In genomic region chr5:35617435-35618296, GRCh38 we compare ENCODE assay signal across 8 cellular contexts. TPM values are rescaled to one million over a fixed set of nuclear protein-coding genes. Genes with fewer than 3 reads are reported as not detected.
DNase-seq lines count a peak whose midpoint lies in the region; ATAC-seq and TF ChIP-seq lines count a peak whose summit lies in the region.

TSS of gene SPEF2 (plus strand) at chr5:35617863. CDS start at chr5:35617998, 135 bp downstream.

- TF ChIP-seq EP300 in neural cell (conservative IDR thresholded peaks at IDR 0.05; ENCODE audit: poor library complexity, severe bottlenecking), result peak; percentile 49

- H3K27me3 ChIP-seq in RWPE2 (ENCODE audit: insufficient read depth, poor library complexity, severe bottlenecking) (no peaks in the 10 kb centered on the region), foreskin keratinocyte (no peaks in the 10 kb centered on the region), neural cell (ENCODE audit: insufficient read depth, low read depth, low read length) (no peaks in the 10 kb centered on the region)

- peak; percentile 92 for DNase-seq in AG20443 (ENCODE audit: low spot score)
- peak; percentile 97 for DNase-seq in HT-29 (ENCODE audit: low spot score)
- DNase-seq in RWPE2 (ENCODE audit: low spot score), result peak; percentile 84
- DNase-seq in activated gamma-delta T cell (lab: John Stamatoyannopoulos, UW), result peak; percentile 39
- DNase-seq in foreskin keratinocyte, result peak; percentile 68 to 82

- H3K36me3 Mint-ChIP-seq in stimulated activated naive CD8-positive, alpha-beta T cell treated with anti-CD3 and anti-CD28 coated beads, Interleukin-15, Interleukin-2, amounts not matched to agents 100 ng/mL and 50 ng/mL, for 24 hours (ENCODE audit: low read depth), result no peaks in the 10 kb centered on the region

- TF ChIP-seq CTCF in RWPE2 (IDR thresholded peaks at IDR 0.05; ENCODE audit: poor library complexity, severe bottlenecking), result peak; percentile 98
- peak; percentile 88 for TF ChIP-seq CTCF in foreskin keratinocyte (conservative IDR thresholded peaks at IDR 0.05)
- TF ChIP-seq CTCF in neural cell (IDR thresholded peaks at IDR 0.05; ENCODE audit: poor library complexity, severe bottlenecking), result peak; percentile 89

- no peaks in the 10 kb centered on the region for H3F3A ChIP-seq in neural cell (ENCODE audit: insufficient read depth, low read length, poor library complexity, severe bottlenecking)

- ATAC-seq in GM19324 (IDR thresholded peaks at IDR 0.05; ENCODE audit: low FRiP score, unreplicated experiment), result peak; percentile 83
- peak; percentile 98 for ATAC-seq in RWPE2 (ENCODE audit: low read depth)
- ATAC-seq in foreskin keratinocyte, result peak; percentile 98

- TF ChIP-seq RAD21 in neural cell (conservative IDR thresholded peaks at IDR 0.05), result peak; percentile 81

- H3K27ac ChIP-seq in RWPE2 (ENCODE audit: poor library complexity, severe bottlenecking), result peak within 1 kb of the TSS; percentile 2
- H3K27ac ChIP-seq in foreskin keratinocyte, result no peak within 1 kb of the TSS
- H3K27ac ChIP-seq in neural cell (ENCODE audit: low read length), result no peak within 1 kb of the TSS

- H4K20me1 ChIP-seq in neural cell (ENCODE audit: insufficient read depth), result no peaks in the 10 kb centered on the region

- peak within 1 kb of the TSS; percentile 88 for H2AFZ ChIP-seq in neural cell (ENCODE audit: low read depth, low read length)

- H3K4me1 ChIP-seq in RWPE2 (ENCODE audit: insufficient read depth, poor library complexity, severe bottlenecking), result no peaks in the 10 kb centered on the region
- H3K4me1 ChIP-seq in foreskin keratinocyte, result peaks cover 4% of the 10 kb centered on the region

- H3K9me2 ChIP-seq in neural cell (ENCODE audit: insufficient read depth, low read length), result no peaks in the 10 kb centered on the region

- H3K9me3 ChIP-seq in RWPE2 (ENCODE audit: severe bottlenecking) (no peaks in the 10 kb centered on the region), neural cell (ENCODE audit: low read length) (no peaks in the 10 kb centered on the region)

- peak within 1 kb of the TSS; percentile 83 for H3K4me3 Mint-ChIP-seq in stimulated activated naive CD8-positive, alpha-beta T cell treated with anti-CD3 and anti-CD28 coated beads, Interleukin-15, Interleukin-2, amounts not matched to agents 100 ng/mL and 50 ng/mL, for 24 hours

- peaks cover 15% of the 10 kb centered on the region for H3K9me3 Mint-ChIP-seq in stimulated activated naive CD8-positive, alpha-beta T cell treated with anti-CD3 and anti-CD28 coated beads, Interleukin-15, Interleukin-2, amounts not matched to agents 100 ng/mL and 50 ng/mL, for 24 hours

- no peaks in the 10 kb centered on the region for H3K36me3 ChIP-seq in RWPE2 (ENCODE audit: low read depth)
- no peaks in the 10 kb centered on the region for H3K36me3 ChIP-seq in neural cell (ENCODE audit: insufficient read depth, low read length)

- peak within 1 kb of the TSS; percentile 60 for H3K4me2 ChIP-seq in neural cell (ENCODE audit: low read length)

- no peaks in the 10 kb centered on the region for H3K27me3 Mint-ChIP-seq in stimulated activated naive CD8-positive, alpha-beta T cell treated with anti-CD3 and anti-CD28 coated beads, Interleukin-15, Interleukin-2, amounts not matched to agents 100 ng/mL and 50 ng/mL, for 24 hours

- peak within 1 kb of the TSS; percentile 63 for H3K9ac ChIP-seq in neural cell (ENCODE audit: low read length)

- peaks cover 37% of the 10 kb centered on the region for H3K4me1 Mint-ChIP-seq in stimulated activated naive CD8-positive, alpha-beta T cell treated with anti-CD3 and anti-CD28 coated beads, Interleukin-15, Interleukin-2, amounts not matched to agents 100 ng/mL and 50 ng/mL, for 24 hours (ENCODE audit: low read depth)

- H3K27ac Mint-ChIP-seq in stimulated activated naive CD8-positive, alpha-beta T cell treated with anti-CD3 and anti-CD28 coated beads, Interleukin-15, Interleukin-2, amounts not matched to agents 100 ng/mL and 50 ng/mL, for 24 hours, result peak within 1 kb of the TSS; percentile 93

- H3K4me3 ChIP-seq in RWPE2 (ENCODE audit: severe bottlenecking) (peak within 1 kb of the TSS; percentile 82), neural cell (ENCODE audit: low read length) (peak within 1 kb of the TSS; percentile 89)

- no peaks in the 10 kb centered on the region for H3K79me2 ChIP-seq in neural cell (replicated peaks; ENCODE audit: insufficient read depth, low read length)

TF ChIP-seq in neural cell, 6 proteins besides CTCF, POLR2A, EP300 and RAD21:
- peak; percentile 90 for TF ChIP-seq MXI1 (conservative IDR thresholded peaks at IDR 0.05; ENCODE audit: poor library complexity, severe bottlenecking)
- TF ChIP-seq SMC3 (conservative IDR thresholded peaks at IDR 0.05; ENCODE audit: poor library complexity), result peak; percentile 93
- TF ChIP-seq POLR2AphosphoS5 (IDR thresholded peaks at IDR 0.05), result peak; percentile 45
- no peak for TF ChIP-seq EZH2 (IDR thresholded peaks at IDR 0.05; ENCODE audit: borderline replicate concordance, insufficient read depth, low read length, poor library complexity, severe bottlenecking)
- TF ChIP-seq, protein P1, sequence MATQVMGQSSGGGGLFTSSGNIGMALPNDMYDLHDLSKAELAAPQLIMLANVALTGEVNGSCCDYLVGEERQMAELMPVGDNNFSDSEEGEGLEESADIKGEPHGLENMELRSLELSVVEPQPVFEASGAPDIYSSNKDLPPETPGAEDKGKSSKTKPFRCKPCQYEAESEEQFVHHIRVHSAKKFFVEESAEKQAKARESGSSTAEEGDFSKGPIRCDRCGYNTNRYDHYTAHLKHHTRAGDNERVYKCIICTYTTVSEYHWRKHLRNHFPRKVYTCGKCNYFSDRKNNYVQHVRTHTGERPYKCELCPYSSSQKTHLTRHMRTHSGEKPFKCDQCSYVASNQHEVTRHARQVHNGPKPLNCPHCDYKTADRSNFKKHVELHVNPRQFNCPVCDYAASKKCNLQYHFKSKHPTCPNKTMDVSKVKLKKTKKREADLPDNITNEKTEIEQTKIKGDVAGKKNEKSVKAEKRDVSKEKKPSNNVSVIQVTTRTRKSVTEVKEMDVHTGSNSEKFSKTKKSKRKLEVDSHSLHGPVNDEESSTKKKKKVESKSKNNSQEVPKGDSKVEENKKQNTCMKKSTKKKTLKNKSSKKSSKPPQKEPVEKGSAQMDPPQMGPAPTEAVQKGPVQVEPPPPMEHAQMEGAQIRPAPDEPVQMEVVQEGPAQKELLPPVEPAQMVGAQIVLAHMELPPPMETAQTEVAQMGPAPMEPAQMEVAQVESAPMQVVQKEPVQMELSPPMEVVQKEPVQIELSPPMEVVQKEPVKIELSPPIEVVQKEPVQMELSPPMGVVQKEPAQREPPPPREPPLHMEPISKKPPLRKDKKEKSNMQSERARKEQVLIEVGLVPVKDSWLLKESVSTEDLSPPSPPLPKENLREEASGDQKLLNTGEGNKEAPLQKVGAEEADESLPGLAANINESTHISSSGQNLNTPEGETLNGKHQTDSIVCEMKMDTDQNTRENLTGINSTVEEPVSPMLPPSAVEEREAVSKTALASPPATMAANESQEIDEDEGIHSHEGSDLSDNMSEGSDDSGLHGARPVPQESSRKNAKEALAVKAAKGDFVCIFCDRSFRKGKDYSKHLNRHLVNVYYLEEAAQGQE (IDR thresholded peaks at IDR 0.05; ENCODE audit: borderline replicate concordance), result no peak
- no peak for TF ChIP-seq TAF1 (IDR thresholded peaks at IDR 0.05; ENCODE audit: low read depth)

RNA-seq across cellular contexts. Expression of gene SPEF2, which starts in this region (rescaled TPM):
- 1.3 and 4.3 TPM in 2 replicates for total RNA-seq in HT-29 (2014; rRNA removed; shearing (Covaris generic))
- total RNA-seq in foreskin keratinocyte, result 1.8 and 2.0 TPM in 2 replicates
- 0.51 and 0.53 TPM in 2 replicates for polyA plus RNA-seq in foreskin keratinocyte
- 11.5 and 18.5 TPM in 2 replicates for polyA plus RNA-seq in neural cell
- polyA minus RNA-seq in neural cell, result 15.8 and 18.8 TPM in 2 replicates

Comparison
In these comparisons a context has a peak if more than half of its experiments do, and no peak if none do; other contexts are left out.
1. DNase-seq: peak in every context shown above with its lines; median percentile 97 in HT-29; 92 in AG20443; 84 in RWPE2; 75 in foreskin keratinocyte; 39 in activated gamma-delta T cell.